8 cellular contexts compared by ENCODE assay signal in the genomic region with DNA sequence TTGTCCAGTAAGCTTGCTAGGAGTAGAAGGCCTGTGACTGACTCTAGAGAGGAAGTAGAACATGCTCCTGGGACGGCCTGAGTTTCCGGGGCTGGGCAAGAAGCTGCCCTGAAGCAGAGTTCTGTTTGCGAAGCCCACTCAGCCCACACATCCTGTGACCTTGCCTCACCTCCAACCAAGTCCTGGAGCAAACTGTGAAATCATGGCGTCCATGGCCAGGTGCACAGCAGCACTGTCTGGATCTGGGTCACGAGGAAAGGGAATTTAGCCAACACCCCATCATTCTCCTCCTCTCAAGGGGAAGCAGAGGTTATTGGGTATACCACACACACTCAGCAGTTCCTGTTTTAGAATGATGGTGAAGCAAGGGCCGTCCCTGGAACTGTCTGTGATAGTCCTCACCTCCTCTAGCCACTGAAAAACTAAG.
DNase-seq lines count a peak whose midpoint lies in the region; ATAC-seq lines count a peak whose summit lies in the region.

No MANE protein-coding gene starts in this region.

- H3K27me3 ChIP-seq in effector memory CD4-positive, alpha-beta T cell (replicated peaks; ENCODE audit: control insufficient read depth, insufficient read depth, low read length, poor library complexity, severe bottlenecking): no peaks in the 10 kb centered on the region

- H3K27me3 Mint-ChIP-seq in central memory CD8-positive, alpha-beta T cell: peaks cover 15% of the 10 kb centered on the region

- peaks cover 5% of the 10 kb centered on the region for H3K4me1 ChIP-seq in effector memory CD4-positive, alpha-beta T cell (ENCODE audit: control insufficient read depth, insufficient read depth, low read length, poor library complexity, severe bottlenecking)

- peak; percentile 67 for ATAC-seq in GM19397 (IDR thresholded peaks at IDR 0.05; ENCODE audit: unreplicated experiment)
- ATAC-seq in central memory CD8-positive, alpha-beta T cell (replicated peaks; ENCODE audit: extremely low read depth, poor library complexity, severe bottlenecking): peak; percentile 17

- H3K27ac ChIP-seq in effector memory CD4-positive, alpha-beta T cell (ENCODE audit: insufficient read depth, low read length, poor library complexity, severe bottlenecking): no peak overlapping the region

- H3K4me3 Mint-ChIP-seq in central memory CD8-positive, alpha-beta T cell: no peak overlapping the region

- H3K36me3 Mint-ChIP-seq in central memory CD8-positive, alpha-beta T cell (ENCODE audit: insufficient read depth): no peaks in the 10 kb centered on the region

- H3K27ac Mint-ChIP-seq in central memory CD8-positive, alpha-beta T cell (ENCODE audit: low read depth): no peak overlapping the region

- H3K4me3 ChIP-seq in effector memory CD4-positive, alpha-beta T cell (ENCODE audit: insufficient read depth, low read depth, low read length, poor library complexity, severe bottlenecking): no peak overlapping the region

- no peaks in the 10 kb centered on the region for H3K9me3 Mint-ChIP-seq in central memory CD8-positive, alpha-beta T cell

- peak; percentile 88 for DNase-seq in NOMO-1 treated with DMSO at 0.1 percent for 48 hours (lab: John Stamatoyannopoulos, UW; ENCODE audit: unreplicated experiment)
- DNase-seq in central memory CD8-positive, alpha-beta T cell (ENCODE audit: low spot score in 2 of 2): no peak
- DNase-seq in stimulated activated CD8-positive, alpha-beta memory T cell treated with anti-CD3 and anti-CD28 coated beads, Interleukin-4, amount 100 ng/mL, for 48 hours: peak; percentile 45
- no peak for DNase-seq in activated effector memory CD4-positive, alpha-beta T cell treated with Interleukin-2 at 50 U/mL for 16 hours
- DNase-seq in T1000 (lab: John Stamatoyannopoulos, UW): no peak
- DNase-seq in effector memory CD4-positive, alpha-beta T cell: no peak
- no peak for DNase-seq in NCI-H524 (lab: John Stamatoyannopoulos, UW)

- peaks cover 17% of the 10 kb centered on the region for H3K4me1 Mint-ChIP-seq in central memory CD8-positive, alpha-beta T cell

- H3K36me3 ChIP-seq in effector memory CD4-positive, alpha-beta T cell (ENCODE audit: control insufficient read depth, insufficient read depth, low read length): no peaks in the 10 kb centered on the region

- H3K9me3 ChIP-seq in effector memory CD4-positive, alpha-beta T cell (ENCODE audit: control insufficient read depth, low read length): no peaks in the 10 kb centered on the region

Comparison
In these comparisons a context has a peak if more than half of its experiments do, and no peak if none do; other contexts are left out.
1. DNase-seq: peak in NOMO-1 treated with DMSO at 0.1 percent for 48 hours (single experiment) and stimulated activated CD8-positive, alpha-beta memory T cell treated with anti-CD3 and anti-CD28 coated beads, Interleukin-4, amount 100 ng/mL, for 48 hours (single experiment); none in central memory CD8-positive, alpha-beta T cell (0 of 2), activated effector memory CD4-positive, alpha-beta T cell treated with Interleukin-2 at 50 U/mL for 16 hours (single experiment), T1000 (single experiment), effector memory CD4-positive, alpha-beta T cell (0 of 3) and NCI-H524 (0 of 2).